In the genomic region with DNA sequence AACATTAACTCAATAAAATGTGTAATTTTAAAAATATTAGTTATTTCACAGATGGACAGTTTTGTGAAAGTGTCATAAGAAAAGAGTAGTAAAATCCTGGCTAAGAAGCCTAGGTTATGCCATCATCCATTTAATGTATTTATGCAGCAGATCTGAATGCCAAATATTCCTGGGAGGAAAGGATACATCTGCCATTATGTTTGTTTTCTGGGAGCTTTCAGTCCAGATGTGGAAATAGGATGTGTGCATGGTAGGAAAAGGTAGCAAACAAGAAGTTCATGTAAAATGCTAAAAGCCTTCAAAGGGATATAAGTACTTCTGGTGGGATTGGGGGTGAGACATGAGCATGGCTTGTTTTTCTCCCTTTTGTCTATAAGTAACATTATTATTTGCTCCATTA, we compare ENCODE assay signal across 29 cellular contexts. TPM values are rescaled to one million over a fixed set of nuclear protein-coding genes. Genes with fewer than 3 reads are reported as not detected.
A peak's percentile ranks its signal among the peaks of the same experiment; 100 is the strongest.
DNase-seq lines count a peak whose midpoint lies in the region; ATAC-seq, FAIRE-seq and TF ChIP-seq lines count a peak whose summit lies in the region.
"Had no signal": no experiment of that assay in that cellular context is flagged by ENCODE, and none has a peak within 500 bp of the region (broad histone marks: within the 10 kb centered on the region; RNA-seq: fewer than 3 reads in every experiment).

No MANE protein-coding gene starts in this region.

- POLR2A ChIA-PET in endothelial cell of umbilical vein (lab: Charles Lee): interaction anchor here (1.1 kb wide), 1 partner anchor 27 kb away, joined by 6 read pairs; a partner anchor contains a TSS

- no peak overlapping the region for H3K27ac ChIP-seq in endothelial cell of umbilical vein (ENCODE audit: insufficient read depth, low read depth, low read length)
- H3K27ac ChIP-seq: BLaER1 had no signal

- H4K20me1 ChIP-seq in endothelial cell of umbilical vein (replicated peaks; ENCODE audit: control insufficient read depth, extremely low read depth, insufficient read depth, low read length): no peaks in the 10 kb centered on the region
- H4K20me1 ChIP-seq: BLaER1 had no signal

- intact Hi-C loops in endothelial cell of umbilical vein (cut with micrococcal nuclease): no loop called here

- FAIRE-seq in endothelial cell of umbilical vein (lab: Jason Lieb, UNC): no peak
- no peak for FAIRE-seq in H54 (lab: Jason Lieb, UNC)
- FAIRE-seq: A204.1, GM12878, GM12892, GM18507 had no signal

- H3K9me1 ChIP-seq in endothelial cell of umbilical vein (replicated peaks; ENCODE audit: control insufficient read depth, extremely low read depth, insufficient read depth, low read length): no peaks in the 10 kb centered on the region

- H3K4me3 ChIP-seq in endothelial cell of umbilical vein (replicated peaks in 1 of 3; ENCODE audit: insufficient read depth in 1 of 3, low read depth in 1 of 3, low read length in 3 of 3): no peak overlapping the region
- H3K4me3 ChIP-seq: BLaER1, GM12878 had no signal

- H3K4me2 ChIP-seq in endothelial cell of umbilical vein (ENCODE audit: insufficient read depth, low read length): no peak overlapping the region
- H3K4me2 ChIP-seq: BLaER1 had no signal

- no peaks in the 10 kb centered on the region for H3K27me3 ChIP-seq in endothelial cell of umbilical vein (ENCODE audit: control insufficient read depth in 2 of 2, insufficient read depth in 2 of 2, low read length in 2 of 2)
- H3K27me3 ChIP-seq: BE2C, BLaER1 had no signal

- DNase-seq in dermis blood vessel endothelial cell: peak; percentile 51
- DNase-seq in endothelial cell of umbilical vein (ENCODE audit: low read depth, low spot score): peak; percentile 79
- no peak for DNase-seq in H54 (ENCODE audit: insufficient read length, low spot score)
- DNase-seq in NCI-H2029 (lab: John Stamatoyannopoulos, UW): no peak
- DNase-seq: 8988T; ACHN; BE2C; C1 segment of cervical spinal cord; CD4-positive, alpha-beta memory T cell; CD4-positive, CD25-positive, alpha-beta regulatory T cell; CD8-positive, alpha-beta memory T cell; COR-L47; DMS 273 treated with DMSO at 0.1 percent for 48 hours; DMS153; DMS53; DMS79; DND-41; EL; GDM1 had no signal

- no peaks in the 10 kb centered on the region for H3K79me2 ChIP-seq in endothelial cell of umbilical vein (ENCODE audit: control insufficient read depth, insufficient read depth, low read length)

- H3K4me1 ChIP-seq in endothelial cell of umbilical vein (ENCODE audit: control insufficient read depth, extremely low read depth, insufficient read depth, low read length): peaks cover 23% of the 10 kb centered on the region
- H3K4me1 ChIP-seq: BLaER1 had no signal

- no peak for TF ChIP-seq POLR2A in endothelial cell of umbilical vein (IDR thresholded peaks at IDR 0.05; ENCODE audit: low read depth, low read length)
- TF ChIP-seq POLR2A in H54 (IDR thresholded peaks at IDR 0.05; ENCODE audit: low read depth, low read length): no peak

- CTCF ChIA-PET in endothelial cell of umbilical vein (lab: Charles Lee): interaction anchor here (1.0 to 1.2 kb wide), 2 partner anchors 27 to 83 kb away, joined by 3 read pairs; a partner anchor contains a TSS

- TF ChIP-seq CTCF in endothelial cell of umbilical vein (IDR thresholded peaks at IDR 0.05; ENCODE audit: extremely low read depth in 1 of 2, insufficient read depth in 1 of 2, low read depth in 1 of 2, low read length in 2 of 2): no peak

- dilution Hi-C loops in endothelial cell of umbilical vein (cut with MboI; ENCODE audit: extremely low pct_ligation_motif_present, low sequenced_read_pairs): no loop called here

- no TSS peak for BruUV-seq in endothelial cell of umbilical vein (replicated peaks; lab: Mats Ljungman, UMichigan)

- ATAC-seq in GM21423 (IDR thresholded peaks at IDR 0.05; ENCODE audit: unreplicated experiment): no peak
- ATAC-seq: GM12878 had no signal

- H3K9me3 ChIP-seq in endothelial cell of umbilical vein (replicated peaks; ENCODE audit: control insufficient read depth, insufficient read depth, low read length): no peaks in the 10 kb centered on the region
- H3K9me3 ChIP-seq: BE2C, BLaER1 had no signal

- no peak overlapping the region for H2AFZ ChIP-seq in endothelial cell of umbilical vein (ENCODE audit: low read depth, low read length)

- H3K9ac ChIP-seq in endothelial cell of umbilical vein (replicated peaks; ENCODE audit: extremely low read depth, insufficient read depth, low read length): no peak overlapping the region
- H3K9ac ChIP-seq: BLaER1 had no signal

- no peaks in the 10 kb centered on the region for H3K36me3 ChIP-seq in endothelial cell of umbilical vein (ENCODE audit: control insufficient read depth in 2 of 2, extremely low read depth in 1 of 2, insufficient read depth in 2 of 2, low read length in 2 of 2)
- H3K36me3 ChIP-seq: BE2C, BLaER1 had no signal

TF ChIP-seq in endothelial cell of umbilical vein, 7 proteins besides CTCF, POLR2A, EP300 and RAD21:
- TF ChIP-seq JUN (IDR thresholded peaks at IDR 0.05; ENCODE audit: borderline replicate concordance, insufficient read depth, insufficient read length, low read depth) (no peak), POLR2AphosphoS5 (IDR thresholded peaks at IDR 0.05; ENCODE audit: insufficient read depth, low read depth, low read length) (no peak), EZH2 (IDR thresholded peaks at IDR 0.05; ENCODE audit: borderline replicate concordance, low read depth, low read length, severe bottlenecking) (no peak), FOS (IDR thresholded peaks at IDR 0.05; ENCODE audit: borderline replicate concordance, insufficient read depth, low read length) (no peak), GATA2 (IDR thresholded peaks at IDR 0.05; ENCODE audit: insufficient read depth, insufficient read length, low read depth, low read length) (no peak), MYC (IDR thresholded peaks at IDR 0.05; ENCODE audit: low read depth, low read length) (no peak)
- TF ChIP-seq, protein P1, sequence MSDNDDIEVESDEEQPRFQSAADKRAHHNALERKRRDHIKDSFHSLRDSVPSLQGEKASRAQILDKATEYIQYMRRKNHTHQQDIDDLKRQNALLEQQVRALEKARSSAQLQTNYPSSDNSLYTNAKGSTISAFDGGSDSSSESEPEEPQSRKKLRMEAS (IDR thresholded peaks at IDR 0.05; ENCODE audit: insufficient read depth, insufficient read length): no peak

RNA-seq across cellular contexts. Expression of a gene that starts 27.0 kb away (rescaled TPM):
- total RNA-seq in dermis blood vessel endothelial cell: 303 and 344 TPM in 2 replicates
- total RNA-seq in endothelial cell of umbilical vein: 396 and 414 TPM in 2 replicates
- 562 and 569 TPM in 2 replicates for polyA plus RNA-seq in endothelial cell of umbilical vein
- polyA plus RNA-seq in endothelial cell of umbilical vein (2011; cell fraction: cytosol; rRNA removed): 388 and 440 TPM in 2 replicates
- polyA plus RNA-seq in endothelial cell of umbilical vein (2011; cell fraction: nucleus; rRNA removed): 252 and 257 TPM in 2 replicates
- 248 and 278 TPM in 2 replicates for polyA plus RNA-seq in endothelial cell of umbilical vein (2012)
- 365 TPM in 2 replicates for polyA minus RNA-seq in endothelial cell of umbilical vein
- polyA minus RNA-seq in endothelial cell of umbilical vein (2011; cell fraction: cytosol; rRNA and poly(A)+ RNA removed): not detected
- polyA minus RNA-seq in endothelial cell of umbilical vein (2011; cell fraction: nucleus; rRNA and poly(A)+ RNA removed): 235 and 299 TPM in 2 replicates
- total RNA-seq: A673; CD4-positive, alpha-beta memory T cell; CD4-positive, CD25-positive, alpha-beta regulatory T cell; CD8-positive, alpha-beta memory T cell; Daoy; G401; GM12878 had no signal
- polyA plus RNA-seq: CD14-positive monocyte; CD4-positive, alpha-beta memory T cell; CD4-positive, CD25-positive, alpha-beta regulatory T cell; CD8-positive, alpha-beta memory T cell; GM12878 had no signal

Comparison
In these comparisons a context has a peak if more than half of its experiments do, and no peak if none do; other contexts are left out.
1. DNase-seq: peak in dermis blood vessel endothelial cell (single experiment) and endothelial cell of umbilical vein (single experiment); none in H54 (single experiment) and NCI-H2029 (single experiment).